ENCODE assay signal across 8 cellular contexts in the genomic region with DNA sequence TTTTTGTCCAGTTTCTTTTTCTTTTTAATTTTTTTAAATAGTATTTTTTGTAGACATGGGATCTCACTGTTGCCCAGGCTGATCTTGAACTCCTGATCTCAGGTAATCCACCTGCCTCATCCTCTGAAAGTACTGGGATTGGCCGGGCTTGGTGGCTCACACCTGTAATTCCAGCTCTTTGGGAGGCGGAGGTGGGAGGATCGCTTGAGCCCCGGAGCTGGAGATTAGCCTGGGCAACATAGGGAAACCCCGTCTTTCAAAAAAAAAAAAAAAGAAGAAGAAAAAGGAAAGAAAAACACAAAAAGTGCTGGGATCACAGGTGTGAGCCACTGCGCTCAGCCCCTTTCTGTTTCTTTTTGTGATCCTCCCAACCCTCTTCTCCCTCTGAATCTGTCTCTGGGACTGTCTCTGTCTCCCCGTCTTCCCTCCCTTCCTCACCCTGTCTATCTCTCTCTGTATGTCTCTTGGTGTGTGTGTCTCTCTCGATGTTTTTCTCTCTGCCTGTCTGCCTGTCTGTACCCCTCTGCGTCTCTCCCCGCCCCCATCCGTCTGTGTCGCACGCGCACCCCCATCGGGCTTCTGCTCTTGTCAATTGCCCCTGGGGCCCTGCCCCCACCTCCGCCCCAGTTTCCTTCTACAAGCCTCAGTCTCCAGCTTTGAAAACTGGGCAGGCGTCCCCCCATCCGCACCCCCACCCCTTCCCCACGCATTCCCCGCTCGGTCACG. TPM values are rescaled to one million over a fixed set of nuclear protein-coding genes. Genes with fewer than 3 reads are reported as not detected.
A peak's percentile ranks its signal among the peaks of the same experiment; 100 is the strongest.
DNase-seq lines count a peak whose midpoint lies in the region; ATAC-seq, FAIRE-seq and TF ChIP-seq lines count a peak whose summit lies in the region.

No MANE protein-coding gene starts in this region.

- H2AFZ ChIP-seq in GM23338 = no peak overlapping the region
- no peak overlapping the region for H2AFZ ChIP-seq in keratinocyte (ENCODE audit: control insufficient read depth, low read length)

- no peak for FAIRE-seq in keratinocyte (lab: Jason Lieb, UNC)

- peak; percentile 83 for DNase-seq in GM23338 (ENCODE audit: low spot score)
- no peak for DNase-seq in SJSA1 (ENCODE audit: low read depth in 1 of 2, low spot score in 2 of 2)
- peak; percentile 66 for DNase-seq in activated naive CD8-positive, alpha-beta T cell treated with anti-CD3 and anti-CD28 coated beads, Interleukin-2, amount 50 U/mL, for 16 hours (ENCODE audit: low read depth, low spot score)
- DNase-seq in keratinocyte (ENCODE audit: low read depth, low spot score) = no peak
- DNase-seq in stimulated activated CD4-positive, alpha-beta T cell treated with anti-CD3 and anti-CD28 coated beads, Interleukin-4, amount 100 ng/mL, for 1 hour = peak; percentile 88
- no peak for DNase-seq in NCI-H2029 treated with DMSO at 0.1 percent for 48 hours (lab: John Stamatoyannopoulos, UW)

- H3K4me3 ChIP-seq in GM23338 (peak overlapping the region; percentile 99), SJSA1 (peak overlapping the region; percentile 81), keratinocyte (ENCODE audit: control insufficient read depth in 2 of 3, extremely low read depth in 1 of 3, insufficient read depth in 2 of 3, low read depth in 1 of 3, low read length in 3 of 3) (peak overlapping the region; percentile 75 to 85 (median 81))

- H3K9me1 ChIP-seq in keratinocyte (ENCODE audit: control insufficient read depth, extremely low read depth, insufficient read depth, low read length) = no peaks in the 10 kb centered on the region

- H3K4me1 ChIP-seq in GM23338 (ENCODE audit: insufficient read depth) (peaks cover 61% of the 10 kb centered on the region), SJSA1 (replicated peaks) (peaks cover 62% of the 10 kb centered on the region), keratinocyte (ENCODE audit: control insufficient read depth, extremely low read depth, insufficient read depth, low read length) (peaks cover 38% of the 10 kb centered on the region)

- H3K36me3 ChIP-seq in GM23338 (ENCODE audit: insufficient read depth) = no peaks in the 10 kb centered on the region
- H3K36me3 ChIP-seq in SJSA1 = peaks cover 18% of the 10 kb centered on the region
- H3K36me3 ChIP-seq in keratinocyte (ENCODE audit: control insufficient read depth in 2 of 2, extremely low read depth in 1 of 2, insufficient read depth in 2 of 2, low read length in 2 of 2) = peaks cover 6 to 14% of the 10 kb centered on the region in 2 experiments

- TF ChIP-seq CTCF in GM23338 (conservative IDR thresholded peaks at IDR 0.05; ENCODE audit: low read depth in 2 of 2) (no peak), keratinocyte (optimal IDR thresholded peaks at IDR 0.05 in 1 of 3, IDR thresholded peaks at IDR 0.05 in 1 of 3, conservative IDR thresholded peaks at IDR 0.05 in 1 of 3; ENCODE audit: extremely low read depth in 1 of 3, insufficient read depth in 2 of 3, low read length in 3 of 3) (no peak)

- H3K9me3 ChIP-seq in SJSA1 (replicated peaks) (no peaks in the 10 kb centered on the region), keratinocyte (ENCODE audit: control insufficient read depth, low read depth, low read length) (no peaks in the 10 kb centered on the region)

- H3K9ac ChIP-seq in keratinocyte (ENCODE audit: control insufficient read depth, extremely low read depth, insufficient read depth, low read length) = peak overlapping the region; percentile 93

- H3K79me2 ChIP-seq in GM23338 (replicated peaks; ENCODE audit: insufficient read depth) (peaks cover 23% of the 10 kb centered on the region), keratinocyte (ENCODE audit: control insufficient read depth, insufficient read depth, low read length) (peaks cover 23% of the 10 kb centered on the region)

- peaks cover 58% of the 10 kb centered on the region for H3K4me1 Mint-ChIP-seq in GM23338

- H3K27me3 Mint-ChIP-seq in GM23338 (ENCODE audit: insufficient read depth, low read depth, poor library complexity) = peaks cover 40% of the 10 kb centered on the region

- peak; percentile 2 for ATAC-seq in GM23338
- ATAC-seq in GM18867 (IDR thresholded peaks at IDR 0.05; ENCODE audit: unreplicated experiment) = no peak
- ATAC-seq in HG03469 (IDR thresholded peaks at IDR 0.05; ENCODE audit: unreplicated experiment) = no peak

- no peaks in the 10 kb centered on the region for H3K9me2 ChIP-seq in GM23338 (ENCODE audit: insufficient read depth)

- H4K20me1 ChIP-seq in GM23338 (replicated peaks; ENCODE audit: insufficient read depth) = peaks cover 4% of the 10 kb centered on the region; the same call in 1 of the 2 replicates
- peaks cover 4% of the 10 kb centered on the region for H4K20me1 ChIP-seq in keratinocyte (ENCODE audit: control insufficient read depth, extremely low read depth, insufficient read depth, low read length)

- peak overlapping the region; percentile 90 for H3K27ac Mint-ChIP-seq in GM23338

- H3K4me2 ChIP-seq in GM23338 (peak overlapping the region; percentile 91), keratinocyte (ENCODE audit: control insufficient read depth, extremely low read depth, insufficient read depth, low read depth, low read length) (peak overlapping the region; percentile 86)

- no peaks in the 10 kb centered on the region; the same call in 2 of the 3 replicates for H3K9me3 Mint-ChIP-seq in GM23338

- peaks cover 47% of the 10 kb centered on the region for H3F3A ChIP-seq in GM23338 (replicated peaks; ENCODE audit: low read depth)

- H3K27ac ChIP-seq in GM23338 (ENCODE audit: low read depth) (peak overlapping the region; percentile 85), SJSA1 (no peak overlapping the region), keratinocyte (ENCODE audit: control insufficient read depth, insufficient read depth, low read length) (peak overlapping the region; percentile 83)

- peaks cover 17% of the 10 kb centered on the region; the same call in 2 of the 3 replicates for H3K36me3 Mint-ChIP-seq in GM23338 (ENCODE audit: low read depth)

- H3K27me3 ChIP-seq in GM23338 (ENCODE audit: insufficient read depth) (no peaks in the 10 kb centered on the region), SJSA1 (replicated peaks) (no peaks in the 10 kb centered on the region), keratinocyte (ENCODE audit: control insufficient read depth, extremely low read depth, insufficient read depth, low read length) (no peaks in the 10 kb centered on the region)

- dilution Hi-C loops in keratinocyte (cut with MboI; ENCODE audit: extremely low pct_ligation_motif_present, low sequenced_read_pairs) = no loop called here

- peak overlapping the region; percentile 94 for H3K4me3 Mint-ChIP-seq in GM23338

RNA-seq across cellular contexts. Expression of a gene that starts 0.6 kb away (rescaled TPM):
- 9.5 and 10.6 TPM in 2 replicates for total RNA-seq in GM23338 (2014; rRNA removed; shearing (Covaris generic))
- 27.5 and 27.7 TPM in 2 replicates for polyA plus RNA-seq in GM23338 (2016; fragmentation: Nextera tagmentation; extraction: Ambion mirVana)
- 2.0 and 4.3 TPM in 2 replicates for total RNA-seq in SJSA1 (2014; rRNA removed; shearing (Covaris generic))
- 10.4 to 14.2 TPM (median 12.8 TPM) in 3 replicates for polyA plus RNA-seq in keratinocyte
- polyA plus RNA-seq in keratinocyte (2011; ENCODE audit: low read depth) = 66.8 TPM
- 11.3 and 17.9 TPM in 2 replicates for polyA plus RNA-seq in keratinocyte (2011; cell fraction: cytosol; rRNA removed)
- 93.2 and 153 TPM in 2 replicates for polyA plus RNA-seq in keratinocyte (2011; cell fraction: nucleus; rRNA removed)
- polyA plus RNA-seq in keratinocyte (2012; ENCODE audit: low replicate concordance) = 35.1 and 305 TPM in 2 replicates
- 6.3 to 18.5 TPM (median 9.8 TPM) in 3 replicates for polyA minus RNA-seq in keratinocyte
- polyA minus RNA-seq in keratinocyte (2011; cell fraction: cytosol; rRNA and poly(A)+ RNA removed) = 40.3 TPM
- 35.3 and 40.7 TPM in 2 replicates for polyA minus RNA-seq in keratinocyte (2011; cell fraction: nucleus; rRNA and poly(A)+ RNA removed)

RNA-seq across cellular contexts. Expression of a gene that starts 6.4 kb away (rescaled TPM):
- 35.2 and 41.3 TPM in 2 replicates for total RNA-seq in GM23338 (2014; rRNA removed; shearing (Covaris generic))
- polyA plus RNA-seq in GM23338 (2016; fragmentation: Nextera tagmentation; extraction: Ambion mirVana) (15.5 and 16.2 TPM in 2 replicates), keratinocyte (3.6 to 6.4 TPM (median 5.2 TPM) in 3 replicates)
- 8.6 and 17.9 TPM in 2 replicates for total RNA-seq in SJSA1 (2014; rRNA removed; shearing (Covaris generic))
- polyA plus RNA-seq in keratinocyte (2011; ENCODE audit: low read depth) = 2.9 TPM
- 2.6 and 2.8 TPM in 2 replicates for polyA plus RNA-seq in keratinocyte (2011; cell fraction: cytosol; rRNA removed)
- 20.5 and 27.7 TPM in 2 replicates for polyA plus RNA-seq in keratinocyte (2011; cell fraction: nucleus; rRNA removed)
- 4.8 and 12.2 TPM in 2 replicates for polyA plus RNA-seq in keratinocyte (2012; ENCODE audit: low replicate concordance)
- 6.0 to 50.0 TPM (median 6.2 TPM) in 3 replicates for polyA minus RNA-seq in keratinocyte
- 9.0 TPM for polyA minus RNA-seq in keratinocyte (2011; cell fraction: cytosol; rRNA and poly(A)+ RNA removed)
- polyA minus RNA-seq in keratinocyte (2011; cell fraction: nucleus; rRNA and poly(A)+ RNA removed) = 12.6 and 12.8 TPM in 2 replicates

RNA-seq across cellular contexts. Expression of a gene that starts 14.9 kb away (rescaled TPM):
- 62.0 and 63.0 TPM in 2 replicates for total RNA-seq in GM23338 (2014; rRNA removed; shearing (Covaris generic))
- polyA plus RNA-seq in GM23338 (2016; fragmentation: Nextera tagmentation; extraction: Ambion mirVana) (26.1 and 27.5 TPM in 2 replicates), keratinocyte (14.7 to 18.8 TPM (median 18.2 TPM) in 3 replicates)
- 24.3 and 38.9 TPM in 2 replicates for total RNA-seq in SJSA1 (2014; rRNA removed; shearing (Covaris generic))
- polyA plus RNA-seq in keratinocyte (2011; ENCODE audit: low read depth) = 20.0 TPM
- 18.8 and 23.9 TPM in 2 replicates for polyA plus RNA-seq in keratinocyte (2011; cell fraction: cytosol; rRNA removed)
- polyA plus RNA-seq in keratinocyte (2011; cell fraction: nucleus; rRNA removed) = 15.6 and 18.3 TPM in 2 replicates
- polyA plus RNA-seq in keratinocyte (2012; ENCODE audit: low replicate concordance) = 9.2 and 15.5 TPM in 2 replicates
- 18.8 to 47.0 TPM (median 20.1 TPM) in 3 replicates for polyA minus RNA-seq in keratinocyte
- polyA minus RNA-seq in keratinocyte (2011; cell fraction: cytosol; rRNA and poly(A)+ RNA removed) = 17.8 TPM
- polyA minus RNA-seq in keratinocyte (2011; cell fraction: nucleus; rRNA and poly(A)+ RNA removed) = 6.0 and 8.5 TPM in 2 replicates

RNA-seq across cellular contexts. Expression of a gene that starts 15.2 kb away (rescaled TPM):
- 24.6 and 47.3 TPM in 2 replicates for total RNA-seq in GM23338 (2014; rRNA removed; shearing (Covaris generic))
- polyA plus RNA-seq in GM23338 (2016; fragmentation: Nextera tagmentation; extraction: Ambion mirVana) = 21.3 and 22.1 TPM in 2 replicates
- 55.2 and 61.6 TPM in 2 replicates for total RNA-seq in SJSA1 (2014; rRNA removed; shearing (Covaris generic))
- 30.7 to 53.3 TPM (median 39.4 TPM) in 3 replicates for polyA plus RNA-seq in keratinocyte
- polyA plus RNA-seq in keratinocyte (2011; ENCODE audit: low read depth) = 42.1 TPM
- polyA plus RNA-seq in keratinocyte (2011; cell fraction: cytosol; rRNA removed) = 37.7 and 48.7 TPM in 2 replicates
- polyA plus RNA-seq in keratinocyte (2011; cell fraction: nucleus; rRNA removed) = 52.1 and 61.1 TPM in 2 replicates
- polyA plus RNA-seq in keratinocyte (2012; ENCODE audit: low replicate concordance) = 40.2 and 49.3 TPM in 2 replicates
- 19.4 to 34.4 TPM (median 29.8 TPM) in 3 replicates for polyA minus RNA-seq in keratinocyte
- 32.2 TPM for polyA minus RNA-seq in keratinocyte (2011; cell fraction: cytosol; rRNA and poly(A)+ RNA removed)
- polyA minus RNA-seq in keratinocyte (2011; cell fraction: nucleus; rRNA and poly(A)+ RNA removed) = 21.0 and 24.5 TPM in 2 replicates

RNA-seq across cellular contexts. Expression of a gene that starts 29.7 kb away (rescaled TPM):
- 106 and 207 TPM in 2 replicates for total RNA-seq in GM23338 (2014; rRNA removed; shearing (Covaris generic))
- polyA plus RNA-seq in GM23338 (2016; fragmentation: Nextera tagmentation; extraction: Ambion mirVana) (1,901 and 2,135 TPM in 2 replicates), keratinocyte (1,323 to 2,302 TPM (median 1,614 TPM) in 3 replicates)
- total RNA-seq in SJSA1 (2014; rRNA removed; shearing (Covaris generic)) = 54.0 and 69.4 TPM in 2 replicates
- polyA plus RNA-seq in keratinocyte (2011; ENCODE audit: low read depth) = 343 TPM
- 1,568 and 2,617 TPM in 2 replicates for polyA plus RNA-seq in keratinocyte (2011; cell fraction: cytosol; rRNA removed)
- 776 and 828 TPM in 2 replicates for polyA plus RNA-seq in keratinocyte (2011; cell fraction: nucleus; rRNA removed)
- polyA plus RNA-seq in keratinocyte (2012; ENCODE audit: low replicate concordance) = 2,774 and 3,181 TPM in 2 replicates
- 1,316 to 1,952 TPM (median 1,376 TPM) in 3 replicates for polyA minus RNA-seq in keratinocyte
- polyA minus RNA-seq in keratinocyte (2011; cell fraction: cytosol; rRNA and poly(A)+ RNA removed) = 2,828 TPM
- polyA minus RNA-seq in keratinocyte (2011; cell fraction: nucleus; rRNA and poly(A)+ RNA removed) = 277 and 290 TPM in 2 replicates

Comparison
In these comparisons a context has a peak if more than half of its experiments do, and no peak if none do; other contexts are left out.
1. DNase-seq: peak in GM23338 (single experiment), activated naive CD8-positive, alpha-beta T cell treated with anti-CD3 and anti-CD28 coated beads, Interleukin-2, amount 50 U/mL, for 16 hours (single experiment) and stimulated activated CD4-positive, alpha-beta T cell treated with anti-CD3 and anti-CD28 coated beads, Interleukin-4, amount 100 ng/mL, for 1 hour (single experiment); none in SJSA1 (0 of 2), keratinocyte (single experiment) and NCI-H2029 treated with DMSO at 0.1 percent for 48 hours (single experiment).
2. Peak in every context shown above with its lines, with median percentiles within 50 percentile points of each other: H3K4me3 ChIP-seq.